In genomic region chr1:28058971-28059878, GRCh38 we compare ENCODE assay signal across 11 cellular contexts. TPM values are rescaled to one million over a fixed set of nuclear protein-coding genes. Genes with fewer than 3 reads are reported as not detected.
A peak's percentile ranks its signal among the peaks of the same experiment; 100 is the strongest.
DNase-seq lines count a peak whose midpoint lies in the region; ATAC-seq and TF ChIP-seq lines count a peak whose summit lies in the region.
"Had no signal": no experiment of that assay in that cellular context is flagged by ENCODE, and none has a peak within 500 bp of the region (broad histone marks: within the 10 kb centered on the region; RNA-seq: fewer than 3 reads in every experiment).

No MANE protein-coding gene starts in this region.

- CTCF ChIA-PET in CD8-positive, alpha-beta T cell (lab: Charles Lee): interaction anchor here (0.7 to 0.9 kb wide), 2 partner anchors 19 to 150 kb away, joined by 3 read pairs; no protein-coding TSS in a partner anchor

- peaks cover 16% of the 10 kb centered on the region for H3K36me3 Mint-ChIP-seq in CD8-positive, alpha-beta T cell
- no peaks in the 10 kb centered on the region for H3K36me3 Mint-ChIP-seq in endothelial cell (ENCODE audit: low read depth, unreplicated experiment)

- intact Hi-C loops in CD8-positive, alpha-beta T cell (cut with DNase I, micrococcal nuclease): no loop called here
- intact Hi-C loops in sciatic nerve (cut with DNase I): no loop called here

- H3K27me3 ChIP-seq in CD8-positive, alpha-beta T cell (ENCODE audit: insufficient read depth, low read length): no peaks in the 10 kb centered on the region

- no peak overlapping the region for H3K4me3 ChIP-seq in CD8-positive, alpha-beta T cell (ENCODE audit: low read depth, low read length)
- peak overlapping the region; percentile 17; the same call in 1 of the 2 replicates for H3K4me3 ChIP-seq in SK-N-MC
- H3K4me3 ChIP-seq in fibroblast of villous mesenchyme (ENCODE audit: low read depth, low read length): peak overlapping the region; percentile 3

- peak overlapping the region; percentile 39 for H3K9ac ChIP-seq in SK-N-MC (ENCODE audit: insufficient read length)

- ATAC-seq in CD8-positive, alpha-beta T cell: peak; percentile 27
- ATAC-seq in sciatic nerve: no peak

- H3K4me1 Mint-ChIP-seq in CD8-positive, alpha-beta T cell (ENCODE audit: low read depth): peaks cover 53% of the 10 kb centered on the region
- H3K4me1 Mint-ChIP-seq in endothelial cell (ENCODE audit: unreplicated experiment): peaks cover 3% of the 10 kb centered on the region

- H3K9me3 Mint-ChIP-seq in CD8-positive, alpha-beta T cell: no peaks in the 10 kb centered on the region
- no peaks in the 10 kb centered on the region for H3K9me3 Mint-ChIP-seq in endothelial cell (ENCODE audit: unreplicated experiment)

- H3K27ac Mint-ChIP-seq in CD8-positive, alpha-beta T cell: peak overlapping the region; percentile 4
- no peak overlapping the region for H3K27ac Mint-ChIP-seq in endothelial cell (ENCODE audit: unreplicated experiment)

- no peaks in the 10 kb centered on the region for H3K36me3 ChIP-seq in CD8-positive, alpha-beta T cell (ENCODE audit: insufficient read depth, low read length)
- H3K36me3 ChIP-seq in SK-N-MC (ENCODE audit: insufficient read depth, low read length): no peaks in the 10 kb centered on the region

- peaks cover 24% of the 10 kb centered on the region for H3K4me1 ChIP-seq in CD8-positive, alpha-beta T cell (ENCODE audit: insufficient read depth, low read length)

- no peak overlapping the region for H3K4me3 Mint-ChIP-seq in CD8-positive, alpha-beta T cell
- no peak overlapping the region for H3K4me3 Mint-ChIP-seq in endothelial cell (ENCODE audit: unreplicated experiment)

- no peak for DNase-seq in CD8-positive, alpha-beta T cell
- DNase-seq in SK-N-MC (ENCODE audit: low read depth, low spot score) (no peak), fibroblast of villous mesenchyme (ENCODE audit: low read depth) (no peak), NCI-H82 treated with DMSO at 0.1 percent for 48 hours (lab: John Stamatoyannopoulos, UW; ENCODE audit: unreplicated experiment) (no peak), endothelial cell (ENCODE audit: low spot score) (no peak), sciatic nerve (ENCODE audit: low spot score) (no peak), COLO829 (ENCODE audit: low spot score) (no peak)
- DNase-seq: NCI-H1105 treated with DMSO at 0.1 percent for 48 hours; NCI-H774; stimulated activated CD4-positive, alpha-beta T cell treated with anti-CD3 and anti-CD28 coated beads, Interleukin-4, amount 100 ng/mL, for 24 hours had no signal

- POLR2A ChIA-PET in CD8-positive, alpha-beta T cell (lab: Charles Lee): interaction anchor here (1.1 kb wide), 1 partner anchor 29 kb away, joined by 4 read pairs; the partner anchor contains the start of gene EYA3

- TF ChIP-seq CTCF in 22Rv1 (IDR thresholded peaks at IDR 0.05): no peak
- no peak for TF ChIP-seq CTCF in CD8-positive, alpha-beta T cell (IDR thresholded peaks at IDR 0.05)
- TF ChIP-seq CTCF in fibroblast of villous mesenchyme (IDR thresholded peaks at IDR 0.05; ENCODE audit: insufficient read depth, low read depth, low read length): no peak
- TF ChIP-seq CTCF in endothelial cell (IDR thresholded peaks at IDR 0.05; ENCODE audit: unreplicated experiment): no peak

- H3K27me3 Mint-ChIP-seq in CD8-positive, alpha-beta T cell (ENCODE audit: low read depth): no peaks in the 10 kb centered on the region
- no peaks in the 10 kb centered on the region for H3K27me3 Mint-ChIP-seq in endothelial cell (ENCODE audit: unreplicated experiment)

- no peaks in the 10 kb centered on the region for H3K9me3 ChIP-seq in CD8-positive, alpha-beta T cell (ENCODE audit: low read length)
- no peaks in the 10 kb centered on the region for H3K9me3 ChIP-seq in SK-N-MC (ENCODE audit: low read depth, low read length)

- peak overlapping the region; percentile 17; the same call in 1 of the 2 replicates for H3K27ac ChIP-seq in 22Rv1
- H3K27ac ChIP-seq in CD8-positive, alpha-beta T cell (ENCODE audit: low read depth, low read length): no peak overlapping the region
- H3K27ac ChIP-seq in SK-N-MC: peak overlapping the region; percentile 3; the same call in 1 of the 2 replicates

RNA-seq across cellular contexts. Expression of gene EYA3, which starts 29.2 kb away (rescaled TPM):
- 1 to 10 TPM; 4.9 to 5.2 TPM for total RNA-seq in CD8-positive, alpha-beta T cell
- 13.9 and 26.3 TPM in 2 replicates for total RNA-seq in fibroblast of villous mesenchyme
- 20.7 TPM for total RNA-seq in endothelial cell (ENCODE audit: unreplicated experiment)
- total RNA-seq in sciatic nerve: 20.1 TPM
